Comparison of ENCODE assay signal across 9 cellular contexts in genomic region chr9:136052991-136053756, GRCh38. TPM values are rescaled to one million over a fixed set of nuclear protein-coding genes. Genes with fewer than 3 reads are reported as not detected.
DNase-seq lines count a peak whose midpoint lies in the region; TF ChIP-seq lines count a peak whose summit lies in the region.
"Had no signal": no experiment of that assay in that cellular context is flagged by ENCODE, and none has a peak within 500 bp of the region (broad histone marks: within the 10 kb centered on the region; RNA-seq: fewer than 3 reads in every experiment).

No MANE protein-coding gene starts in this region.

- no peaks in the 10 kb centered on the region for H3K27me3 Mint-ChIP-seq in mesothelial cell of epicardium (ENCODE audit: low read depth)
- peaks cover 7% of the 10 kb centered on the region for H3K27me3 Mint-ChIP-seq in activated T-helper 2 cell treated with anti-CD3 and anti-CD28 coated beads, Interferon-gamma antibody, Interleukin-2, Interleukin-4, amounts not matched to agents 10 μg/mL and 5 μg/mL and 100 μg/mL, durations not matched to agents 14 hours and 24 hours and 36 hours (ENCODE audit: low read depth)
- H3K27me3 Mint-ChIP-seq in T-helper 2 cell treated with Interferon-gamma antibody and Interleukin-4, amounts not matched to agents 5 μg/mL and 100 μg/mL, for 36 hours (ENCODE audit: low read depth), result peaks cover 6% of the 10 kb centered on the region

- H3K36me3 Mint-ChIP-seq in mesothelial cell of epicardium, result no peaks in the 10 kb centered on the region
- H3K36me3 Mint-ChIP-seq in activated T-helper 2 cell treated with anti-CD3 and anti-CD28 coated beads, Interferon-gamma antibody, Interleukin-2, Interleukin-4, amounts not matched to agents 10 μg/mL and 5 μg/mL and 100 μg/mL, durations not matched to agents 14 hours and 24 hours and 36 hours (ENCODE audit: low read depth), result no peaks in the 10 kb centered on the region
- H3K36me3 Mint-ChIP-seq in T-helper 2 cell treated with Interferon-gamma antibody and Interleukin-4, amounts not matched to agents 5 μg/mL and 100 μg/mL, for 36 hours (ENCODE audit: low read depth), result no peaks in the 10 kb centered on the region

- no peaks in the 10 kb centered on the region for H3K9me3 Mint-ChIP-seq in mesothelial cell of epicardium
- no peaks in the 10 kb centered on the region for H3K9me3 Mint-ChIP-seq in activated T-helper 2 cell treated with anti-CD3 and anti-CD28 coated beads, Interferon-gamma antibody, Interleukin-2, Interleukin-4, amounts not matched to agents 10 μg/mL and 5 μg/mL and 100 μg/mL, durations not matched to agents 14 hours and 24 hours and 36 hours
- H3K9me3 Mint-ChIP-seq in T-helper 2 cell treated with Interferon-gamma antibody and Interleukin-4, amounts not matched to agents 5 μg/mL and 100 μg/mL, for 36 hours, result no peaks in the 10 kb centered on the region
- H3K9me3 Mint-ChIP-seq: T-helper 1 cell treated with Interleukin-12 subunit alpha and Interleukin-12 subunit beta and Interleukin-4 antibody, amounts not matched to agents 30 μg/mL and 1 μg/mL, for 36 hours had no signal

- no peaks in the 10 kb centered on the region for H3K9me3 ChIP-seq in colonic mucosa
- H3K9me3 ChIP-seq in vagina, result no peaks in the 10 kb centered on the region

- H3K4me3 Mint-ChIP-seq in mesothelial cell of epicardium, result peak overlapping the region; percentile 22
- no peak overlapping the region for H3K4me3 Mint-ChIP-seq in activated T-helper 2 cell treated with anti-CD3 and anti-CD28 coated beads, Interferon-gamma antibody, Interleukin-2, Interleukin-4, amounts not matched to agents 10 μg/mL and 5 μg/mL and 100 μg/mL, durations not matched to agents 14 hours and 24 hours and 36 hours (ENCODE audit: low read depth)
- no peak overlapping the region for H3K4me3 Mint-ChIP-seq in T-helper 2 cell treated with Interferon-gamma antibody and Interleukin-4, amounts not matched to agents 5 μg/mL and 100 μg/mL, for 36 hours
- H3K4me3 Mint-ChIP-seq: T-helper 1 cell treated with Interleukin-12 subunit alpha and Interleukin-12 subunit beta and Interleukin-4 antibody, amounts not matched to agents 30 μg/mL and 1 μg/mL, for 36 hours had no signal

- peak overlapping the region; percentile 76 for H3K27ac Mint-ChIP-seq in mesothelial cell of epicardium
- no peak overlapping the region for H3K27ac Mint-ChIP-seq in activated T-helper 2 cell treated with anti-CD3 and anti-CD28 coated beads, Interferon-gamma antibody, Interleukin-2, Interleukin-4, amounts not matched to agents 10 μg/mL and 5 μg/mL and 100 μg/mL, durations not matched to agents 14 hours and 24 hours and 36 hours
- no peak overlapping the region for H3K27ac Mint-ChIP-seq in T-helper 2 cell treated with Interferon-gamma antibody and Interleukin-4, amounts not matched to agents 5 μg/mL and 100 μg/mL, for 36 hours
- H3K27ac Mint-ChIP-seq: T-helper 1 cell treated with Interleukin-12 subunit alpha and Interleukin-12 subunit beta and Interleukin-4 antibody, amounts not matched to agents 30 μg/mL and 1 μg/mL, for 36 hours had no signal

- H3K36me3 ChIP-seq in colonic mucosa (no peaks in the 10 kb centered on the region), vagina (peaks cover 0 to 12% of the 10 kb centered on the region in 2 donors)

- TF ChIP-seq CTCF in colonic mucosa (IDR thresholded peaks at IDR 0.05) (no peak), mesothelial cell of epicardium (IDR thresholded peaks at IDR 0.05; ENCODE audit: unreplicated experiment) (no peak), vagina (IDR thresholded peaks at IDR 0.05) (no peak)

- peak overlapping the region; percentile 76 for H3K27ac ChIP-seq in colonic mucosa
- no peak overlapping the region for H3K27ac ChIP-seq in vagina

- H3K4me1 ChIP-seq in colonic mucosa, result peaks cover 30% of the 10 kb centered on the region
- H3K4me1 ChIP-seq in vagina, result peaks cover 44% of the 10 kb centered on the region

- intact Hi-C loops in colonic mucosa (cut with DNase I), result no loop called here
- intact Hi-C loops in vagina (cut with DNase I), result no loop called here
- intact Hi-C loops in activated T-helper 2 cell treated with anti-CD3 and anti-CD28 coated beads, Interferon-gamma antibody, Interleukin-2, Interleukin-4, amounts not matched to agents 10 μg/mL and 5 μg/mL and 100 μg/mL, durations not matched to agents 14 hours and 24 hours and 36 hours (cut with micrococcal nuclease), result no loop called here

- H3K4me3 ChIP-seq in colonic mucosa (peak overlapping the region; percentile 17), vagina (peak overlapping the region; percentile 43 to 65)

- H3K27me3 ChIP-seq in colonic mucosa, result no peaks in the 10 kb centered on the region
- H3K27me3 ChIP-seq in vagina, result no peaks in the 10 kb centered on the region

- TF ChIP-seq POLR2A in vagina (IDR thresholded peaks at IDR 0.05), result no peak

- H3K9ac ChIP-seq in colonic mucosa (ENCODE audit: low read depth in 2 of 2, low read length in 2 of 2), result peak overlapping the region in 1 of 2 donors; percentile 34

- H3K4me1 Mint-ChIP-seq in mesothelial cell of epicardium, result peaks cover 39% of the 10 kb centered on the region
- H3K4me1 Mint-ChIP-seq in activated T-helper 2 cell treated with anti-CD3 and anti-CD28 coated beads, Interferon-gamma antibody, Interleukin-2, Interleukin-4, amounts not matched to agents 10 μg/mL and 5 μg/mL and 100 μg/mL, durations not matched to agents 14 hours and 24 hours and 36 hours (ENCODE audit: low read depth), result no peaks in the 10 kb centered on the region
- H3K4me1 Mint-ChIP-seq in T-helper 2 cell treated with Interferon-gamma antibody and Interleukin-4, amounts not matched to agents 5 μg/mL and 100 μg/mL, for 36 hours (ENCODE audit: low read depth), result no peaks in the 10 kb centered on the region

- DNase-seq in NOMO-1 (lab: John Stamatoyannopoulos, UW; ENCODE audit: unreplicated experiment in 2 of 2), result peak; percentile 36
- no peak for DNase-seq in NOMO-1 treated with DMSO at 0.1 percent for 48 hours (lab: John Stamatoyannopoulos, UW; ENCODE audit: unreplicated experiment)
- DNase-seq in colonic mucosa, result no peak
- DNase-seq in mesothelial cell of epicardium (ENCODE audit: low spot score in 2 of 2, unreplicated experiment in 2 of 2), result no peak
- peak in 1 of 2 donors; percentile 72 for DNase-seq in vagina (ENCODE audit: extremely low spot score in 2 of 2)
- DNase-seq in activated T-helper 2 cell treated with anti-CD3 and anti-CD28 coated beads, Interferon-gamma antibody, Interleukin-2, Interleukin-4, amounts not matched to agents 10 μg/mL and 5 μg/mL and 100 μg/mL, durations not matched to agents 14 hours and 24 hours and 36 hours (ENCODE audit: low spot score), result no peak
- DNase-seq in T-helper 2 cell treated with Interferon-gamma antibody and Interleukin-4, amounts not matched to agents 5 μg/mL and 100 μg/mL, for 36 hours (ENCODE audit: low spot score), result no peak
- DNase-seq in NCI-H774 (lab: John Stamatoyannopoulos, UW), result no peak

RNA-seq across cellular contexts. Expression of gene NACC2, which starts 41.9 kb away (rescaled TPM):
- total RNA-seq in colonic mucosa (10 to 100 TPM; 20.3 to 21.0 TPM), mesothelial cell of epicardium (18.4 to 20.0 TPM (median 19.1 TPM) in 3 replicates), vagina (21.1 TPM)
- total RNA-seq in activated T-helper 2 cell treated with anti-CD3 and anti-CD28 coated beads, Interferon-gamma antibody, Interleukin-2, Interleukin-4, amounts not matched to agents 10 μg/mL and 5 μg/mL and 100 μg/mL, durations not matched to agents 14 hours and 24 hours and 36 hours, result 5.4 and 5.5 TPM in 2 replicates

Comparison
In these comparisons a context has a peak if more than half of its experiments do, and no peak if none do; other contexts are left out.
1. DNase-seq: peak in NOMO-1 (2 of 2); none in NOMO-1 treated with DMSO at 0.1 percent for 48 hours (single experiment), colonic mucosa (single experiment), mesothelial cell of epicardium (0 of 2), activated T-helper 2 cell treated with anti-CD3 and anti-CD28 coated beads, Interferon-gamma antibody, Interleukin-2, Interleukin-4, amounts not matched to agents 10 μg/mL and 5 μg/mL and 100 μg/mL, durations not matched to agents 14 hours and 24 hours and 36 hours (single experiment), T-helper 2 cell treated with Interferon-gamma antibody and Interleukin-4, amounts not matched to agents 5 μg/mL and 100 μg/mL, for 36 hours (single experiment) and NCI-H774 (single experiment).